In the genomic region with DNA sequence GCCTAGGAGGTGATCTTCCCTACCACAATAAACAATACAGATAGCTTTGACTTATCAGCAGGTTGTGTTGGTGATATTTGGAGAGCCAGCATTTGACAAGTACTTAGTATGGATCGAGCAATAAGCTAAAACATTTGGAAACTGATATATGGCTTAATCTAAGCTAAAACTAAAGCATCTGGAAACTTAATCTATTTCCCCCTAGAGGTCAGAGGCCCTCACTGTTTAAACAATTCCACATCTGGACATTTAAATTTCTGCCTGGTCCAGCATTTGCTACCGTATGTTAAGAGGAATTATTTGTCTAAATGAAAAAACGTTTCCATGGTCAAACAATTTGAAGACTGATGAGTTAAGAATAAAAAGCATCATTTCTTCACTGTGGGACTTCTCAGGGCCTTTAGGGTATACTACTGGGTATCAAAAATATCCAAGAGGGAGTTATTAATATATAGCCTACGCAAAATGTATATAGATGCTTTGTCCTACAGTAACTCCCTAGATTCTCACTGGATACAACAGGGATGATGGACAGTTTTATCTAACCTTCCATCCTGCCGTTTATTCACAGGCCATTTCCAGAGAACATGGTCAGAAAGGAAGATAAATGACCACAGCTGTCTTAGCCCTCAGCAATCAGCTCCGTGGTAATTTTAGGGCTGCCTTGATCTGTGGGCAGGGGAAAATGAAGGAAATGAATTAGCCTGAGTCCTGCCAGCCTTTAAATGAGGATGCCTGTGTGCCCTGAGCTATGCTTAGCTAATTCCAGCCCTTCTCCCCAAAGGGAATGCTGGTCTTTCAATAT, we compare ENCODE assay signal across 25 cellular contexts.
A peak's percentile ranks its signal among the peaks of the same experiment; 100 is the strongest.
DNase-seq lines count a peak whose midpoint lies in the region; ATAC-seq, FAIRE-seq and TF ChIP-seq lines count a peak whose summit lies in the region.
"Had no signal": no experiment of that assay in that cellular context is flagged by ENCODE, and none has a peak within 500 bp of the region (broad histone marks: within the 10 kb centered on the region; RNA-seq: fewer than 3 reads in every experiment).

No MANE protein-coding gene starts in this region.

- TF ChIP-seq POLR2A in K562 (conservative IDR thresholded peaks at IDR 0.05), result no peak

- TF ChIP-seq RAD21 in K562 (CRISPR knock-in tag; conservative IDR thresholded peaks at IDR 0.05 in 1 of 2, IDR thresholded peaks at IDR 0.05 in 1 of 2), result peak; percentile 5 to 10; a peak in 1 of 4 replicates

- H2AFZ ChIP-seq in K562 (ENCODE audit: low read depth, low read length), result no peak overlapping the region

- no peaks in the 10 kb centered on the region for H3K9me1 ChIP-seq in K562 (ENCODE audit: control insufficient read depth, insufficient read depth, low read length)

- H3K9me3 ChIP-seq in K562 (replicated peaks; ENCODE audit: control insufficient read depth, insufficient read depth, low read depth, low read length) (peaks cover 5% of the 10 kb centered on the region; the same call in 1 of the 2 replicates), Caco-2 (peaks cover 21% of the 10 kb centered on the region)

- H3K4me1 ChIP-seq in K562 (replicated peaks in 1 of 2; ENCODE audit: control insufficient read depth in 2 of 2, insufficient read depth in 2 of 2, low read length in 2 of 2) (peaks cover 5 to 30% of the 10 kb centered on the region in 2 experiments; a peak in 3 of 5 replicates), Caco-2 (peaks cover 13% of the 10 kb centered on the region)

- H3K36me3 Mint-ChIP-seq in CD14-positive monocyte (peaks cover 3 to 4% of the 10 kb centered on the region in 2 donors), HFFc6 (ENCODE audit: low read depth) (peaks cover 10% of the 10 kb centered on the region), mesothelial cell of epicardium (peaks cover 4% of the 10 kb centered on the region), Caco-2 (ENCODE audit: insufficient read depth, unreplicated experiment) (peaks cover 5% of the 10 kb centered on the region)
- H3K36me3 Mint-ChIP-seq: IgD-negative memory B cell had no signal

- ATAC-seq in K562, result peak; percentile 41
- ATAC-seq: T-helper 17 cell had no signal

- DNase-seq in CD14-positive monocyte (ENCODE audit: low spot score), result no peak
- DNase-seq in HFFc6, result no peak
- peak in 3 of 4 experiments; percentile 20 to 29 (median 27) for DNase-seq in K562 (ENCODE audit: extremely low read depth in 1 of 4, low spot score in 3 of 4)
- no peak for DNase-seq in mesothelial cell of epicardium (ENCODE audit: low spot score in 2 of 2, unreplicated experiment in 2 of 2)
- no peak for DNase-seq in COLO829 (ENCODE audit: low spot score)
- DNase-seq in Caco-2, result no peak
- DNase-seq in NCI-H2107 treated with DMSO at 0.1 percent for 48 hours (lab: John Stamatoyannopoulos, UW; ENCODE audit: unreplicated experiment), result no peak
- no peak for DNase-seq in retina
- DNase-seq: activated gamma-delta T cell; activated T-cell treated with anti-CD3 and anti-CD28 coated beads, Interleukin-2, amount 50 U/mL, for 1 hour; C1 segment of cervical spinal cord; cerebellar nuclear complex; head of caudate nucleus; kidney; NCI-H1417 treated with DMSO at 0.1 percent for 48 hours; NCI-H2081 treated with DMSO at 0.1 percent for 48 hours; NCI-H345; RPMI8226; stimulated activated naive CD4-positive, alpha-beta T cell treated with Interleukin-2 at 50 U/mL for 16 hours; T-helper 17 cell had no signal

- H3K4me3 ChIP-seq in K562, result no peak overlapping the region
- H3K4me3 ChIP-seq in Caco-2 (ENCODE audit: low read depth, low read length), result no peak overlapping the region
- H3K4me3 ChIP-seq: lung had no signal

- H3K4me3 Mint-ChIP-seq in CD14-positive monocyte (no peak overlapping the region), HFFc6 (no peak overlapping the region), mesothelial cell of epicardium (no peak overlapping the region), Caco-2 (ENCODE audit: unreplicated experiment) (no peak overlapping the region)
- H3K4me3 Mint-ChIP-seq: T-helper 17 cell had no signal

- TF ChIP-seq CTCF in CD14-positive monocyte (IDR thresholded peaks at IDR 0.05) (no peak), HFFc6 (IDR thresholded peaks at IDR 0.05) (peak; percentile 25; the same call in 1 of the 2 replicates), K562 (IDR thresholded peaks at IDR 0.05 in 2 of 3, conservative IDR thresholded peaks at IDR 0.05 in 1 of 3; ENCODE audit: insufficient read depth in 2 of 3, low read depth in 1 of 3, low read length in 3 of 3) (peak in 2 of 3 experiments; percentile 26 to 37; a peak in 1 of 6 replicates), mesothelial cell of epicardium (IDR thresholded peaks at IDR 0.05; ENCODE audit: unreplicated experiment) (peak; percentile 19), Caco-2 (IDR thresholded peaks at IDR 0.05; ENCODE audit: insufficient read depth in 1 of 2, low read depth in 1 of 2, low read length in 1 of 2, severe bottlenecking in 1 of 2, unreplicated experiment in 1 of 2) (no peak)

- POLR2A ChIA-PET in K562 (lab: Yijun Ruan, JAX), result interaction anchor here (0.7 to 1.4 kb wide), 5 partner anchors 10 to 143 kb away, joined by 3 to 7 read pairs (median 3); no protein-coding TSS in a partner anchor
- POLR2A ChIA-PET in Caco-2 (lab: Charles Lee), result interaction anchor here (0.6 kb wide), 1 partner anchor 74 kb away, joined by 11 read pairs; no protein-coding TSS in a partner anchor

- H4K20me1 ChIP-seq in K562 (replicated peaks; ENCODE audit: control insufficient read depth, insufficient read depth, low read length), result no peaks in the 10 kb centered on the region

- H3K36me3 ChIP-seq in K562 (ENCODE audit: control insufficient read depth, insufficient read depth, low read length), result no peaks in the 10 kb centered on the region
- H3K36me3 ChIP-seq in Caco-2 (ENCODE audit: control insufficient read depth, insufficient read depth, low read length), result no peaks in the 10 kb centered on the region

- BruUV-seq in K562 (replicated peaks; lab: Mats Ljungman, UMichigan) (no TSS peak), Caco-2 (replicated peaks; lab: Mats Ljungman, UMichigan) (no TSS peak)

- peaks cover 66% of the 10 kb centered on the region for H3K4me1 Mint-ChIP-seq in CD14-positive monocyte
- peaks cover 21% of the 10 kb centered on the region for H3K4me1 Mint-ChIP-seq in HFFc6 (ENCODE audit: low read depth)
- peaks cover 21% of the 10 kb centered on the region for H3K4me1 Mint-ChIP-seq in mesothelial cell of epicardium
- H3K4me1 Mint-ChIP-seq in Caco-2 (ENCODE audit: low read depth, unreplicated experiment), result peaks cover 13% of the 10 kb centered on the region

- 17% methylated on average over 6 of the region's 6 CpGs for WGBS in K562 (ENCODE audit: insufficient coverage, low coverage, missing lambda C conversion rate)

- intact Hi-C loops in CD14-positive monocyte (cut with micrococcal nuclease), result no loop called here
- intact Hi-C loops in K562 (cut with micrococcal nuclease), result loop anchor here (5.0 kb wide), 3 partner anchors 75 to 155 kb away; no protein-coding TSS in a partner anchor
- intact Hi-C loops in Caco-2 (cut with micrococcal nuclease; ENCODE audit: unreplicated experiment), result no loop called here

- H3K27ac Mint-ChIP-seq in CD14-positive monocyte (peak overlapping the region in 4 of 7 donors; percentile 21 to 97 (median 56)), HFFc6 (no peak overlapping the region), mesothelial cell of epicardium (no peak overlapping the region), Caco-2 (ENCODE audit: unreplicated experiment) (no peak overlapping the region)
- H3K27ac Mint-ChIP-seq: progenitor cell of endocrine pancreas, T-helper 17 cell had no signal

- CTCF ChIA-PET in K562 (lab: Yijun Ruan, JAX; ENCODE audit: low intra/inter-chr PET ratio) (interaction anchor here (0.6 kb wide), 1 partner anchor 62 kb away, joined by 5 read pairs; no protein-coding TSS in a partner anchor), Caco-2 (lab: Charles Lee) (interaction anchor here (0.5 kb wide), 1 partner anchor 288 kb away, joined by 4 read pairs; no protein-coding TSS in a partner anchor)

- peak overlapping the region; percentile 26; the same call in 1 of the 2 replicates for H3K4me2 ChIP-seq in K562 (ENCODE audit: insufficient read depth, low read length)

- no peak for FAIRE-seq in K562 (lab: Jason Lieb, UNC)
- FAIRE-seq: D721Med, kidney, urothelium cell line had no signal

- H3K9me3 Mint-ChIP-seq in CD14-positive monocyte, result peaks cover 5 to 17% (median 7%) of the 10 kb centered on the region in 7 donors
- peaks cover 16% of the 10 kb centered on the region for H3K9me3 Mint-ChIP-seq in HFFc6
- H3K9me3 Mint-ChIP-seq in mesothelial cell of epicardium, result peaks cover 18% of the 10 kb centered on the region
- H3K9me3 Mint-ChIP-seq in Caco-2 (ENCODE audit: unreplicated experiment), result peaks cover 20% of the 10 kb centered on the region

- peak; percentile 41; the same call in 1 of the 2 replicates for TF ChIP-seq EP300 in K562 (IDR thresholded peaks at IDR 0.05; ENCODE audit: low read length)

- in situ Hi-C loops in K562 (cut with MboI), result no loop called here

- no peak overlapping the region for H3K27ac ChIP-seq in K562 (ENCODE audit: extremely low read depth, low read depth, low read length)

- no peaks in the 10 kb centered on the region for H3K79me2 ChIP-seq in K562 (ENCODE audit: control insufficient read depth, insufficient read depth, low read length)

- H3K9ac ChIP-seq in K562 (ENCODE audit: insufficient read depth in 1 of 2, low read depth in 2 of 2, low read length in 2 of 2), result no peak overlapping the region

- H3K27me3 Mint-ChIP-seq in CD14-positive monocyte (ENCODE audit: low read depth in 3 of 3) (no peaks in the 10 kb centered on the region), HFFc6 (ENCODE audit: insufficient read depth) (peaks cover 1% of the 10 kb centered on the region; the same call in 1 of the 2 replicates), mesothelial cell of epicardium (ENCODE audit: low read depth) (no peaks in the 10 kb centered on the region), Caco-2 (ENCODE audit: insufficient read depth, unreplicated experiment) (no peaks in the 10 kb centered on the region)
- H3K27me3 Mint-ChIP-seq: IgD-negative memory B cell, progenitor cell of endocrine pancreas, T-helper 17 cell had no signal

- H3K27me3 ChIP-seq in K562 (ENCODE audit: control insufficient read depth in 2 of 2, insufficient read depth in 2 of 2, low read length in 2 of 2) (no peaks in the 10 kb centered on the region), Caco-2 (replicated peaks; ENCODE audit: control insufficient read depth, insufficient read depth, low read length) (no peaks in the 10 kb centered on the region)

TF ChIP-seq in K562, 482 proteins besides CTCF, POLR2A, EP300 and RAD21 (continues in another document):
- TF ChIP-seq CHD4 (IDR thresholded peaks at IDR 0.05; ENCODE audit: insufficient read depth, insufficient replicate concordance, low read depth, low read length, poor library complexity, severe bottlenecking), result no peak
- no peak for TF ChIP-seq MED1 (CRISPR knock-in tag; IDR thresholded peaks at IDR 0.05; ENCODE audit: borderline replicate concordance)
- TF ChIP-seq HMGN3 (IDR thresholded peaks at IDR 0.05; ENCODE audit: borderline replicate concordance, extremely low read depth, insufficient read length, low read depth, low read length), result no peak
- peak; percentile 17; the same call in 1 of the 2 replicates for TF ChIP-seq TCF3 (CRISPR knock-in tag; IDR thresholded peaks at IDR 0.05)
- TF ChIP-seq ZNF140 (CRISPR knock-in tag; IDR thresholded peaks at IDR 0.05), result no peak
- no peak for TF ChIP-seq HNRNPL (IDR thresholded peaks at IDR 0.05; ENCODE audit: low read depth, low read length)

Comparison
In these comparisons a context has a peak if more than half of its experiments do, and no peak if none do; other contexts are left out.
1. DNase-seq: peak in K562 (3 of 4); none in CD14-positive monocyte (single experiment), HFFc6 (single experiment), mesothelial cell of epicardium (0 of 2), COLO829 (single experiment), Caco-2 (0 of 2), NCI-H2107 treated with DMSO at 0.1 percent for 48 hours (single experiment) and retina (single experiment).
2. H3K27ac Mint-ChIP-seq: peak in CD14-positive monocyte (4 of 7); none in HFFc6 (single experiment), mesothelial cell of epicardium (single experiment) and Caco-2 (single experiment).
3. CTCF ChIP-seq: peak in HFFc6 (single experiment), K562 (2 of 3) and mesothelial cell of epicardium (single experiment); none in CD14-positive monocyte (single experiment) and Caco-2 (0 of 2).